Comparison of ENCODE assay signal across 8 cellular contexts in genomic region chr17:50147841-50148225, GRCh38. TPM values are rescaled to one million over a fixed set of nuclear protein-coding genes. Genes with fewer than 3 reads are reported as not detected.
A peak's percentile ranks its signal among the peaks of the same experiment; 100 is the strongest.
DNase-seq lines count a peak whose midpoint lies in the region; ATAC-seq and TF ChIP-seq lines count a peak whose summit lies in the region.

No MANE protein-coding gene starts in this region.

- H2BK120ac ChIP-seq in IMR-90 (ENCODE audit: low read depth, low read length): no peak overlapping the region

- H4K91ac ChIP-seq in IMR-90 (ENCODE audit: insufficient read depth, low read depth, low read length): no peak overlapping the region

- peak overlapping the region; percentile 96 for H3K4me2 ChIP-seq in IMR-90 (ENCODE audit: low read depth, low read length)

- POLR2A ChIA-PET in IMR-90 (lab: Charles Lee; ENCODE audit: unreplicated experiment): no interaction called here

- H2BK5ac ChIP-seq in IMR-90 (ENCODE audit: low read depth, low read length, poor library complexity, severe bottlenecking): no peak overlapping the region

- peaks cover 9 to 69% of the 10 kb centered on the region in 2 experiments; a peak in 3 of 4 replicates for H3K79me1 ChIP-seq in IMR-90 (ENCODE audit: low read depth in 1 of 2, low read length in 2 of 2)

- no peak for TF ChIP-seq RAD21 in IMR-90 (IDR thresholded peaks at IDR 0.05; ENCODE audit: low read length)

- H2AK9ac ChIP-seq in IMR-90 (replicated peaks; ENCODE audit: low read depth, low read length, poor library complexity): peak overlapping the region; percentile 91

- H3K4me3 ChIP-seq in IMR-90 (ENCODE audit: insufficient read depth, low read depth, low read length) (peak overlapping the region; percentile 86), choroid plexus epithelial cell (ENCODE audit: low read depth, low read length) (peak overlapping the region; percentile 86), mucosa of rectum (ENCODE audit: low read length in 2 of 2) (peak overlapping the region; percentile 69 to 79)

- peaks cover 27% of the 10 kb centered on the region for H3K4me1 ChIP-seq in IMR-90 (ENCODE audit: control insufficient read depth, insufficient read depth, low read length)
- peaks cover 50 to 51% of the 10 kb centered on the region in 2 donors for H3K4me1 ChIP-seq in mucosa of rectum (ENCODE audit: control insufficient read depth in 2 of 2, insufficient read depth in 2 of 2, low read length in 2 of 2)

- peak overlapping the region; percentile 45 for H3K4ac ChIP-seq in IMR-90 (ENCODE audit: low read depth, low read length)

- no peak overlapping the region; a peak in 1 of 4 replicates for H4K8ac ChIP-seq in IMR-90 (ENCODE audit: low read depth in 2 of 2, low read length in 2 of 2)

- 10% methylated on average over 2 of the region's 5 CpGs; no CpG with 5 or more reads in 1 of the 2 experiments for WGBS in IMR-90 (ENCODE audit: extremely low coverage in 2 of 2, insufficient read length in 1 of 2), 2 experiments

- H3K27ac ChIP-seq in IMR-90 (ENCODE audit: insufficient read depth, low read length) (peak overlapping the region; percentile 64), mucosa of rectum (ENCODE audit: low read depth in 2 of 2, low read length in 2 of 2) (peak overlapping the region; percentile 88 to 92)

- no peak for TF ChIP-seq POLR2A in IMR-90 (IDR thresholded peaks at IDR 0.05; ENCODE audit: low read depth, low read length)

- no peak overlapping the region for H2BK20ac ChIP-seq in IMR-90 (ENCODE audit: low read depth, low read length)

- peaks cover 25% of the 10 kb centered on the region for H3K36me3 ChIP-seq in IMR-90 (ENCODE audit: control insufficient read depth, insufficient read depth, low read length)
- peaks cover 20 to 30% of the 10 kb centered on the region in 2 donors for H3K36me3 ChIP-seq in mucosa of rectum (ENCODE audit: control insufficient read depth in 2 of 2, insufficient read depth in 2 of 2, low read length in 2 of 2)

- H3K56ac ChIP-seq in IMR-90 (ENCODE audit: extremely low read depth, insufficient read depth, low read length): peak overlapping the region; percentile 20; the same call in 1 of the 2 replicates

- peak; percentile 58 for DNase-seq in AG08395 (ENCODE audit: low spot score)
- no peak for DNase-seq in IMR-90
- DNase-seq in choroid plexus epithelial cell (ENCODE audit: low read depth): no peak
- DNase-seq in DMS153 treated with DMSO at 0.1 percent for 48 hours (lab: John Stamatoyannopoulos, UW; ENCODE audit: unreplicated experiment): no peak
- DNase-seq in medulla oblongata (ENCODE audit: extremely low spot score): no peak
- no peak for DNase-seq in NCI-H128 (lab: John Stamatoyannopoulos, UW; ENCODE audit: unreplicated experiment)

- 0 out of 2 replicates have a peak overlapping the region, but pooled peaks have one; percentile 65 for H2AK5ac ChIP-seq in IMR-90 (ENCODE audit: low read depth, low read length)

- no peaks in the 10 kb centered on the region for H3K27me3 ChIP-seq in IMR-90 (ENCODE audit: control insufficient read depth, insufficient read depth, low read length)
- no peaks in the 10 kb centered on the region for H3K27me3 ChIP-seq in mucosa of rectum (ENCODE audit: control insufficient read depth in 2 of 2, insufficient read depth in 2 of 2, low read length in 2 of 2)

- H3K9ac ChIP-seq in IMR-90 (ENCODE audit: low read depth, low read length) (peak overlapping the region; percentile 77), mucosa of rectum (ENCODE audit: low read depth in 1 of 2, low read length in 2 of 2) (peak overlapping the region; percentile 32 to 56)

- TF ChIP-seq CTCF in IMR-90 (conservative IDR thresholded peaks at IDR 0.05; ENCODE audit: low read depth, low read length) (no peak), choroid plexus epithelial cell (conservative IDR thresholded peaks at IDR 0.05; ENCODE audit: low read depth, low read length) (no peak)

- intact Hi-C loops in IMR-90 (cut with micrococcal nuclease): loop anchor here (2.0 kb wide), 1 partner anchor 53 kb away; the partner anchor contains the start of gene PDK2

- in situ Hi-C loops in IMR-90 (cut with MboI; ENCODE audit: low sequenced_read_pairs): no loop called here

- peaks cover 7% of the 10 kb centered on the region for H3K9me1 ChIP-seq in IMR-90 (ENCODE audit: insufficient read depth, low read length)

- no peak overlapping the region for H4K5ac ChIP-seq in IMR-90 (ENCODE audit: low read depth, low read length)

- no peak overlapping the region for H3K18ac ChIP-seq in IMR-90 (ENCODE audit: low read depth, low read length)

- H3K23ac ChIP-seq in IMR-90 (ENCODE audit: low read depth, low read length): peak overlapping the region; percentile 58; the same call in 1 of the 2 replicates

- H3K9me3 ChIP-seq in IMR-90 (ENCODE audit: control insufficient read depth, insufficient read depth, low read length): no peaks in the 10 kb centered on the region
- no peaks in the 10 kb centered on the region for H3K9me3 ChIP-seq in mucosa of rectum (ENCODE audit: control insufficient read depth in 2 of 2, low read length in 2 of 2)

- H2BK15ac ChIP-seq in IMR-90 (ENCODE audit: low read depth, low read length): no peak overlapping the region

- dilution Hi-C loops in IMR-90 (cut with HindIII; ENCODE audit: low sequenced_read_pairs, unreplicated experiment): no loop called here

- no peak overlapping the region for H2AFZ ChIP-seq in IMR-90 (replicated peaks; ENCODE audit: low read length, poor library complexity)

- peaks cover 61% of the 10 kb centered on the region for H4K20me1 ChIP-seq in IMR-90 (ENCODE audit: insufficient read depth, low read length)

- CTCF ChIA-PET in IMR-90 (lab: Yijun Ruan, JAX): interaction anchor here (0.5 to 1.8 kb wide), 3 partner anchors 15 to 145 kb away, joined by 3 to 4 read pairs (median 3); no protein-coding TSS in a partner anchor

- H3K14ac ChIP-seq in IMR-90 (replicated peaks; ENCODE audit: low read depth, low read length): peak overlapping the region; percentile 57; the same call in 1 of the 2 replicates

- no TSS peak for BruUV-seq in IMR-90 (replicated peaks; lab: Mats Ljungman, UMichigan)

- no peak for ATAC-seq in IMR-90 (ENCODE audit: low read depth)
- no peak for ATAC-seq in HG02588 (IDR thresholded peaks at IDR 0.05; ENCODE audit: unreplicated experiment)

TF ChIP-seq in IMR-90, 13 proteins besides CTCF, POLR2A, EP300 and RAD21:
- TF ChIP-seq FOS (IDR thresholded peaks at IDR 0.05; ENCODE audit: low read depth, low read length) (no peak), MAFK (IDR thresholded peaks at IDR 0.05; ENCODE audit: low read depth, low read length) (no peak), ELK1 (IDR thresholded peaks at IDR 0.05; ENCODE audit: borderline replicate concordance, low read depth, low read length) (no peak), MXI1 (IDR thresholded peaks at IDR 0.05; ENCODE audit: borderline replicate concordance, low read depth, low read length) (no peak), USF2 (IDR thresholded peaks at IDR 0.05; ENCODE audit: low read depth, low read length) (no peak), MAZ (IDR thresholded peaks at IDR 0.05; ENCODE audit: borderline replicate concordance, low read depth, low read length) (no peak), CEBPB (IDR thresholded peaks at IDR 0.05; ENCODE audit: low read depth, low read length) (no peak), RCOR1 (IDR thresholded peaks at IDR 0.05; ENCODE audit: insufficient replicate concordance, low read length) (no peak)

RNA-seq across cellular contexts. Expression of gene PPP1R9B, which starts 2.6 kb away (rescaled TPM):
- 28.0 and 38.6 TPM in 2 replicates for total RNA-seq in IMR-90 (2012; rRNA removed)
- polyA plus RNA-seq in IMR-90 (2012; rRNA removed): 23.0 and 25.8 TPM in 2 replicates
- 16.2 and 19.3 TPM in 2 replicates for polyA plus RNA-seq in IMR-90 (2012; cell fraction: cytosol; rRNA removed)
- polyA plus RNA-seq in IMR-90 (2012; cell fraction: nucleus; rRNA removed; ENCODE audit: low replicate concordance): 42.2 and 55.1 TPM in 2 replicates

RNA-seq across cellular contexts. Expression of gene SAMD14, which starts 17.9 kb away (rescaled TPM):
- total RNA-seq in IMR-90 (2012; rRNA removed): 1.4 TPM in 2 replicates
- 6.2 and 6.7 TPM in 2 replicates for polyA plus RNA-seq in IMR-90 (2012; rRNA removed)
- 2.7 and 5.4 TPM in 2 replicates for polyA plus RNA-seq in IMR-90 (2012; cell fraction: cytosol; rRNA removed)
- 20.9 and 34.4 TPM in 2 replicates for polyA plus RNA-seq in IMR-90 (2012; cell fraction: nucleus; rRNA removed; ENCODE audit: low replicate concordance)

RNA-seq across cellular contexts. Expression of gene SGCA, which starts 18.0 kb away (rescaled TPM):
- not detected in 2 replicates for total RNA-seq in IMR-90 (2012; rRNA removed)
- 0.19 and 0.55 TPM in 2 replicates for polyA plus RNA-seq in IMR-90 (2012; rRNA removed)
- 0.36 and 0.43 TPM in 2 replicates for polyA plus RNA-seq in IMR-90 (2012; cell fraction: cytosol; rRNA removed)
- polyA plus RNA-seq in IMR-90 (2012; cell fraction: nucleus; rRNA removed; ENCODE audit: low replicate concordance): 0.34 TPM in 1 of 2 replicates, not detected in the other

RNA-seq across cellular contexts. Expression of gene PDK2, which starts 52.7 kb away (rescaled TPM):
- 26.7 and 38.0 TPM in 2 replicates for total RNA-seq in IMR-90 (2012; rRNA removed)
- polyA plus RNA-seq in IMR-90 (2012; rRNA removed): 104 and 113 TPM in 2 replicates
- polyA plus RNA-seq in IMR-90 (2012; cell fraction: cytosol; rRNA removed): 45.0 and 131 TPM in 2 replicates
- 71.2 and 130 TPM in 2 replicates for polyA plus RNA-seq in IMR-90 (2012; cell fraction: nucleus; rRNA removed; ENCODE audit: low replicate concordance)

RNA-seq across cellular contexts. Expression of gene COL1A1, which starts 53.6 kb away (rescaled TPM):
- total RNA-seq in IMR-90 (2012; rRNA removed): 1,825 and 2,180 TPM in 2 replicates
- polyA plus RNA-seq in IMR-90 (2012; rRNA removed): 4,117 and 4,350 TPM in 2 replicates
- polyA plus RNA-seq in IMR-90 (2012; cell fraction: cytosol; rRNA removed): 6,648 and 7,973 TPM in 2 replicates
- 7,018 and 18,611 TPM in 2 replicates for polyA plus RNA-seq in IMR-90 (2012; cell fraction: nucleus; rRNA removed; ENCODE audit: low replicate concordance)
